28 cellular contexts compared by ENCODE assay signal in genomic region chr15:35555244-35555643, GRCh38.
"Had no signal": no experiment of that assay in that cellular context is flagged by ENCODE, and none has a peak within 500 bp of the region (broad histone marks: within the 10 kb centered on the region; RNA-seq: fewer than 3 reads in every experiment).

No MANE protein-coding gene starts in this region.

- H3K4me1 ChIP-seq: colonic mucosa, esophagus squamous epithelium had no signal

- H3K4me3 ChIP-seq: colonic mucosa, coronary artery, dorsolateral prefrontal cortex, esophagus muscularis mucosa, esophagus squamous epithelium, gastrocnemius medialis, gastroesophageal sphincter, heart left ventricle, heart right ventricle had no signal

- H3K4me3 Mint-ChIP-seq: dendritic cell treated with granulocyte-macrophage colony-stimulating factor and Interleukin-4, amounts not matched to agents 40 ng/mL and 50 ng/mL, for 4 days; effector memory CD8-positive, alpha-beta T cell; endodermal cell had no signal

- H3K36me3 ChIP-seq: colonic mucosa, esophagus muscularis mucosa, esophagus squamous epithelium, gastrocnemius medialis, gastroesophageal sphincter, heart left ventricle had no signal

- H3K27me3 Mint-ChIP-seq: dendritic cell treated with granulocyte-macrophage colony-stimulating factor and Interleukin-4, amounts not matched to agents 40 ng/mL and 50 ng/mL, for 4 days; effector memory CD8-positive, alpha-beta T cell had no signal

- H3K27me3 ChIP-seq: colonic mucosa, dorsolateral prefrontal cortex, esophagus muscularis mucosa, esophagus squamous epithelium, foreskin keratinocyte, gastrocnemius medialis, gastroesophageal sphincter, heart left ventricle, heart right ventricle had no signal

- H3K27ac Mint-ChIP-seq: dendritic cell treated with granulocyte-macrophage colony-stimulating factor and Interleukin-4, amounts not matched to agents 40 ng/mL and 50 ng/mL, for 4 days; effector memory CD8-positive, alpha-beta T cell; endodermal cell had no signal

- H3K27ac ChIP-seq: colonic mucosa, coronary artery, dorsolateral prefrontal cortex, epithelial cell of prostate, esophagus muscularis mucosa, esophagus squamous epithelium, foreskin keratinocyte, gastrocnemius medialis, gastroesophageal sphincter, heart left ventricle, heart right ventricle had no signal

- FAIRE-seq: colon, endometrium, endothelial cell of umbilical vein, frontal cortex had no signal

- DNase-seq: colonic mucosa; cortex of kidney; dermis blood vessel endothelial cell; dorsolateral prefrontal cortex; effector CD4-positive, alpha-beta T cell; effector CD8-positive, alpha-beta T cell; effector memory CD4-positive, alpha-beta T cell; effector memory CD8-positive, alpha-beta T cell; endodermal cell; esophagus squamous epithelium; foreskin fibroblast; foreskin keratinocyte; foreskin melanocyte; gastrocnemius medialis; glutamatergic neuron; head of caudate nucleus; heart left ventricle; heart right ventricle had no signal

- H3K9me3 ChIP-seq: colonic mucosa, esophagus muscularis mucosa, esophagus squamous epithelium, gastrocnemius medialis, gastroesophageal sphincter, heart left ventricle, heart right ventricle had no signal

- H3K9me3 Mint-ChIP-seq: dendritic cell treated with granulocyte-macrophage colony-stimulating factor and Interleukin-4, amounts not matched to agents 40 ng/mL and 50 ng/mL, for 4 days; effector memory CD8-positive, alpha-beta T cell; endodermal cell had no signal

- ATAC-seq: effector memory CD8-positive, alpha-beta T cell; esophagus mucosa; foreskin keratinocyte; gastrocnemius medialis; gastroesophageal sphincter; heart left ventricle; heart right ventricle had no signal
